Comparison of ENCODE assay signal across 1 cellular context in genomic region chr2:24123212-24124002, GRCh38.
TF ChIP-seq lines count a peak whose summit lies in the region.

Gene FAM228B, plus strand, starts transcription at chr2:24123469. Its CDS starts 893 bp downstream, at chr2:24124362.
Gene PFN4, minus strand, starts transcription at chr2:24123334. Its CDS starts 799 bp downstream, at chr2:24122535.

TF ChIP-seq in K562, 482 proteins besides CTCF, POLR2A, EP300 and RAD21 (continued from another document and continues in another):
- TF ChIP-seq BCLAF1 (IDR thresholded peaks at IDR 0.05; ENCODE audit: borderline replicate concordance in 1 of 2, control insufficient read depth in 1 of 2, low read depth in 2 of 2, low read length in 1 of 2) = no peak
- no peak for TF ChIP-seq ZFPM2 (CRISPR knock-in tag; IDR thresholded peaks at IDR 0.05)
- TF ChIP-seq XRCC5 (IDR thresholded peaks at IDR 0.05; ENCODE audit: low read depth, low read length) = peak; percentile 17; the same call in 1 of the 2 replicates
- TF ChIP-seq ZNF318 (IDR thresholded peaks at IDR 0.05; ENCODE audit: borderline replicate concordance in 1 of 2, low read depth in 1 of 2) = no peak
- no peak for TF ChIP-seq ZNF507 (tag; conservative IDR thresholded peaks at IDR 0.05)
- TF ChIP-seq ZBTB12 (CRISPR knock-in tag; IDR thresholded peaks at IDR 0.05) = no peak
- TF ChIP-seq CREB1 (IDR thresholded peaks at IDR 0.05) = peak; percentile 33; the same call in 1 of the 2 replicates
- peak; percentile 53; the same call in 1 of the 2 replicates for TF ChIP-seq CREB1 (CRISPR knock-in tag; IDR thresholded peaks at IDR 0.05)
- no peak for TF ChIP-seq ZBTB2 (IDR thresholded peaks at IDR 0.05)
- no peak for TF ChIP-seq JUN (IDR thresholded peaks at IDR 0.05; ENCODE audit: borderline replicate concordance, low read depth, low read length)
- no peak for TF ChIP-seq JUN (CRISPR knock-in tag; IDR thresholded peaks at IDR 0.05; ENCODE audit: borderline replicate concordance)
- TF ChIP-seq ELF4 (CRISPR knock-in tag; IDR thresholded peaks at IDR 0.05) = no peak
- TF ChIP-seq ESRRA (IDR thresholded peaks at IDR 0.05; ENCODE audit: borderline replicate concordance, low read depth) = no peak; the same call in 1 of the 2 replicates
- TF ChIP-seq EP400 (IDR thresholded peaks at IDR 0.05) = peak; percentile 70; the same call in 1 of the 2 replicates
- TF ChIP-seq ZNF124 (CRISPR knock-in tag; IDR thresholded peaks at IDR 0.05) = 0 out of 2 replicates have a peak, but pooled peaks have one; percentile 11
- no peak for TF ChIP-seq NR2C1 (IDR thresholded peaks at IDR 0.05)
- TF ChIP-seq NR2C1 (tag; IDR thresholded peaks at IDR 0.05) = no peak
- TF ChIP-seq KDM2B (CRISPR knock-in tag; IDR thresholded peaks at IDR 0.05) = no peak
- no peak for TF ChIP-seq ZNF707 (CRISPR knock-in tag; conservative IDR thresholded peaks at IDR 0.05)
- no peak for TF ChIP-seq HNRNPL (IDR thresholded peaks at IDR 0.05; ENCODE audit: low read depth, low read length)
- no peak for TF ChIP-seq E2F8 (IDR thresholded peaks at IDR 0.05; ENCODE audit: low read depth, partially characterized antibody)
- TF ChIP-seq MLLT1 (IDR thresholded peaks at IDR 0.05) = no peak
- TF ChIP-seq ETV6 (IDR thresholded peaks at IDR 0.05; ENCODE audit: borderline replicate concordance in 1 of 2, low read depth in 2 of 2, low read length in 1 of 2) = no peak
- TF ChIP-seq ETV6 (CRISPR knock-in tag; IDR thresholded peaks at IDR 0.05; ENCODE audit: borderline replicate concordance) = no peak
- no peak for TF ChIP-seq MTF1 (CRISPR knock-in tag; IDR thresholded peaks at IDR 0.05; ENCODE audit: borderline replicate concordance)
- TF ChIP-seq TRIM24 (IDR thresholded peaks at IDR 0.05) = no peak
- TF ChIP-seq RHOXF2B (CRISPR knock-in tag; conservative IDR thresholded peaks at IDR 0.05) = no peak
- TF ChIP-seq LEF1 (IDR thresholded peaks at IDR 0.05) = no peak
- TF ChIP-seq HDAC2 (IDR thresholded peaks at IDR 0.05) = no peak; the same call in 1 of the 2 replicates
- TF ChIP-seq IFI16 (CRISPR knock-in tag; IDR thresholded peaks at IDR 0.05) = no peak
- 0 out of 2 replicates have a peak, but pooled peaks have one; percentile 64 for TF ChIP-seq ZNF197 (CRISPR knock-in tag; IDR thresholded peaks at IDR 0.05; ENCODE audit: low read depth)
- TF ChIP-seq CHD4 (IDR thresholded peaks at IDR 0.05; ENCODE audit: insufficient read depth, insufficient replicate concordance, low read depth, low read length, poor library complexity, severe bottlenecking) = no peak
- no peak for TF ChIP-seq PURB (CRISPR knock-in tag; IDR thresholded peaks at IDR 0.05; ENCODE audit: low read depth)
- TF ChIP-seq TSC22D4 (tag; IDR thresholded peaks at IDR 0.05) = no peak
- no peak; the same call in 1 of the 2 replicates for TF ChIP-seq DMBX1 (CRISPR knock-in tag; IDR thresholded peaks at IDR 0.05; ENCODE audit: borderline replicate concordance)
- TF ChIP-seq ZNF740 (CRISPR knock-in tag; IDR thresholded peaks at IDR 0.05) = no peak
- TF ChIP-seq ZNF740 (tag; IDR thresholded peaks at IDR 0.05) = no peak
- no peak for TF ChIP-seq MAFK (IDR thresholded peaks at IDR 0.05; ENCODE audit: low read length)
- no peak for TF ChIP-seq PCBP1 (IDR thresholded peaks at IDR 0.05; ENCODE audit: low read depth, low read length, poor library complexity, severe bottlenecking)
- 0 out of 2 replicates have a peak, but pooled peaks have one; percentile 72 for TF ChIP-seq TARDBP (IDR thresholded peaks at IDR 0.05)
- no peak for TF ChIP-seq ZNF695 (CRISPR knock-in tag; IDR thresholded peaks at IDR 0.05)
- TF ChIP-seq HLTF (IDR thresholded peaks at IDR 0.05) = no peak
- TF ChIP-seq KHSRP (IDR thresholded peaks at IDR 0.05) = no peak
- no peak for TF ChIP-seq RBM39 (optimal IDR thresholded peaks at IDR 0.05; ENCODE audit: low read depth, low read length)
- no peak for TF ChIP-seq NR0B1 (IDR thresholded peaks at IDR 0.05; ENCODE audit: partially characterized antibody)
